1 cellular context compared by ENCODE assay signal in genomic region chr3:183500981-183501704, GRCh38.
TF ChIP-seq lines count a peak whose summit lies in the region.

No MANE protein-coding gene starts in this region.

TF ChIP-seq in K562, 482 proteins besides CTCF, POLR2A, EP300 and RAD21:
- TF ChIP-seq HES1 (IDR thresholded peaks at IDR 0.05; ENCODE audit: low read depth) (no peak), ZNF740 (CRISPR knock-in tag; IDR thresholded peaks at IDR 0.05) (no peak), ZNF740 (tag; IDR thresholded peaks at IDR 0.05) (no peak), ZNF395 (CRISPR knock-in tag; IDR thresholded peaks at IDR 0.05) (no peak), XRCC3 (IDR thresholded peaks at IDR 0.05) (no peak), ZNF592 (IDR thresholded peaks at IDR 0.05) (0 out of 2 replicates have a peak, but pooled peaks have one; percentile 31), ZNF318 (IDR thresholded peaks at IDR 0.05; ENCODE audit: borderline replicate concordance in 1 of 2, low read depth in 1 of 2) (no peak), IRF1 (CRISPR knock-in tag; IDR thresholded peaks at IDR 0.05; ENCODE audit: borderline replicate concordance) (no peak), ARID2 (IDR thresholded peaks at IDR 0.05) (no peak), NR2C2 (CRISPR knock-in tag; IDR thresholded peaks at IDR 0.05) (no peak), NR2C2 (tag; IDR thresholded peaks at IDR 0.05) (peak; percentile 23; the same call in 1 of the 2 replicates), ZFX (CRISPR knock-in tag; IDR thresholded peaks at IDR 0.05) (peak; percentile 67), ETV1 (tag; conservative IDR thresholded peaks at IDR 0.05; ENCODE audit: low read depth) (0 out of 2 replicates have a peak, but pooled peaks have one; percentile 13), L3MBTL2 (IDR thresholded peaks at IDR 0.05) (peak; percentile 40), AFF4 (CRISPR knock-in tag; IDR thresholded peaks at IDR 0.05) (no peak), KAT2B (IDR thresholded peaks at IDR 0.05; ENCODE audit: low read depth, low read length) (no peak), SMARCE1 (IDR thresholded peaks at IDR 0.05) (no peak), ZNF239 (CRISPR knock-in tag; IDR thresholded peaks at IDR 0.05) (no peak), PHF20 (IDR thresholded peaks at IDR 0.05; ENCODE audit: partially characterized antibody) (peak; percentile 57), ZNF561 (CRISPR knock-in tag; conservative IDR thresholded peaks at IDR 0.05) (no peak), CGGBP1 (CRISPR knock-in tag; IDR thresholded peaks at IDR 0.05) (no peak), ELF1 (tag; IDR thresholded peaks at IDR 0.05) (peak; percentile 30; the same call in 1 of the 2 replicates), HBP1 (CRISPR knock-in tag; IDR thresholded peaks at IDR 0.05) (no peak), POLR2AphosphoS5 (IDR thresholded peaks at IDR 0.05; ENCODE audit: control insufficient read depth, insufficient read depth, low read depth, low read length) (no peak)
TF ChIP-seq in K562: peak in this region for 7.
